16 cellular contexts compared by ENCODE assay signal in the genomic region with DNA sequence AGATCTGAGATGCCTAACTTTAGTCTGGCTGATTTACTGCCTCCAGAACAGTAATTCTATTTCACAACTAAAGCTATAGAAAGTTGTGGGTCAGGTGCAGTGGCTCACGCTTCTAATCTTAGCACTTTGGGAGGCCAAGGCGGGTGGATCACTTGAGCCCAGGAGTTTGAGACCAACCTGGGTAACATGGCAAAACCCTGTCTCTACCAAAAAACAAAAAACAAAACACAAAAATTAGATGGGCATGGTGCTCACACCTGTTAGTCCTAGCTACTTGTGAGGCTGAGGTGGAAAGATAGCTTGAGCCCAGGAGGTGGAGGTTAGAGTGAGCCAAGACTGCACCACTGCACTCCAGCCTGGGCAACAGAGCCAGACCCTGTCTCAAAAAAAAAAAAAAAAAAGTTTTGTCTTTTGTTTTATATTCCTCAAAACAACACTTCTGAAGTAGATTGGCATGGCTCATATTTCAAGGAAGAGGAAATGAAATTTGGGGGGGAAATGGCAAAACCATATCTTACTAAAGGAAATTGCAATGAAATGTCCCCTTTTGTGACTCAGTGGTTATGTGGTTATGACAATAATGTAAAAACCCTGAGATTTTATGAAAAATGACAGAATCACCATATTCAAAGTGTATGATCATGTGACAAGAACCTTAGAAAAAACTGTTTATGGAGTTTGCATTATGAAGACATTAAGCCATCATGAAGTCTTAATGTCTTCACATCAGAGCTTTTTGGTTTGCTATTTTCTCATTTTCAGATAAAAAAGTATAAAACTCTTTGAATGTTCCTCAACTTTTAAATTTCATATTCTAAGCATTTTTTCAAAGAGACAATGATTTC. TPM values are rescaled to one million over a fixed set of nuclear protein-coding genes. Genes with fewer than 3 reads are reported as not detected.
DNase-seq lines count a peak whose midpoint lies in the region; ATAC-seq, FAIRE-seq and TF ChIP-seq lines count a peak whose summit lies in the region.
"Had no signal": no experiment of that assay in that cellular context is flagged by ENCODE, and none has a peak within 500 bp of the region (broad histone marks: within the 10 kb centered on the region; RNA-seq: fewer than 3 reads in every experiment).

No MANE protein-coding gene starts in this region.

- ATAC-seq in K562 = no peak

- H3K9me1 ChIP-seq in K562 (ENCODE audit: control insufficient read depth, insufficient read depth, low read length) = no peaks in the 10 kb centered on the region

- H3K4me1 Mint-ChIP-seq in activated T-cell treated with anti-CD3 and anti-CD28 coated beads, Interleukin-2, amount 50 U/mL, for 24 hours (ENCODE audit: low read depth) = peaks cover 95% of the 10 kb centered on the region
- peaks cover 100% of the 10 kb centered on the region for H3K4me1 Mint-ChIP-seq in stimulated activated naive CD8-positive, alpha-beta T cell treated with anti-CD3 and anti-CD28 coated beads, Interleukin-15, Interleukin-2, amounts not matched to agents 100 ng/mL and 50 ng/mL, for 24 hours (ENCODE audit: low read depth)
- H3K4me1 Mint-ChIP-seq in chondrocyte (ENCODE audit: low read depth) = peaks cover 53% of the 10 kb centered on the region

- no peaks in the 10 kb centered on the region for H3K27me3 ChIP-seq in OCI-LY3 (ENCODE audit: low read depth, low read length)
- H3K27me3 ChIP-seq in K562 (ENCODE audit: control insufficient read depth in 2 of 2, insufficient read depth in 2 of 2, low read length in 2 of 2) = no peaks in the 10 kb centered on the region
- no peaks in the 10 kb centered on the region for H3K27me3 ChIP-seq in brain microvascular endothelial cell (replicated peaks)

- CTCF ChIA-PET in K562 (lab: Yijun Ruan, JAX; ENCODE audit: low intra/inter-chr PET ratio) = no interaction called here

- peak overlapping the region; percentile 90 for H3K4me2 ChIP-seq in OCI-LY3 (ENCODE audit: low read length)
- H3K4me2 ChIP-seq in K562 (ENCODE audit: insufficient read depth, low read length) = no peak overlapping the region

- no TSS peak for BruUV-seq in K562 (replicated peaks; lab: Mats Ljungman, UMichigan)

- WGBS in K562 (ENCODE audit: insufficient coverage, low coverage, missing lambda C conversion rate) = 62% methylated on average over 2 of the region's 2 CpGs

- H2AFZ ChIP-seq in OCI-LY3 (ENCODE audit: low read depth, low read length) (no peak overlapping the region), K562 (ENCODE audit: low read depth, low read length) (no peak overlapping the region)

- no peak for TF ChIP-seq EP300 in K562 (IDR thresholded peaks at IDR 0.05; ENCODE audit: low read length)

- no peak for TF ChIP-seq POLR2A in K562 (conservative IDR thresholded peaks at IDR 0.05)

- H3K36me3 Mint-ChIP-seq in activated T-cell treated with anti-CD3 and anti-CD28 coated beads, Interleukin-2, amount 50 U/mL, for 24 hours (ENCODE audit: low read depth) = peaks cover 75% of the 10 kb centered on the region
- H3K36me3 Mint-ChIP-seq in stimulated activated naive CD8-positive, alpha-beta T cell treated with anti-CD3 and anti-CD28 coated beads, Interleukin-15, Interleukin-2, amounts not matched to agents 100 ng/mL and 50 ng/mL, for 24 hours (ENCODE audit: low read depth) = peaks cover 45% of the 10 kb centered on the region
- H3K36me3 Mint-ChIP-seq in chondrocyte (ENCODE audit: low read depth) = peaks cover 4% of the 10 kb centered on the region

- H3K27ac ChIP-seq in OCI-LY3 (ENCODE audit: low read length) = peak overlapping the region; percentile 99
- H3K27ac ChIP-seq in K562 (ENCODE audit: extremely low read depth, low read depth, low read length) = no peak overlapping the region
- H3K27ac ChIP-seq in brain microvascular endothelial cell = no peak overlapping the region

- TF ChIP-seq CTCF in OCI-LY3 (IDR thresholded peaks at IDR 0.05; ENCODE audit: low read depth, low read length) (no peak), K562 (IDR thresholded peaks at IDR 0.05 in 2 of 3, conservative IDR thresholded peaks at IDR 0.05 in 1 of 3; ENCODE audit: insufficient read depth in 2 of 3, low read depth in 1 of 3, low read length in 3 of 3) (no peak), brain microvascular endothelial cell (IDR thresholded peaks at IDR 0.05; ENCODE audit: low read depth, low read length, missing control alignments) (no peak), chondrocyte (IDR thresholded peaks at IDR 0.05) (no peak)

- H3K27me3 Mint-ChIP-seq in activated T-cell treated with anti-CD3 and anti-CD28 coated beads, Interleukin-2, amount 50 U/mL, for 24 hours = no peaks in the 10 kb centered on the region
- H3K27me3 Mint-ChIP-seq in stimulated activated naive CD8-positive, alpha-beta T cell treated with anti-CD3 and anti-CD28 coated beads, Interleukin-15, Interleukin-2, amounts not matched to agents 100 ng/mL and 50 ng/mL, for 24 hours = no peaks in the 10 kb centered on the region
- no peaks in the 10 kb centered on the region for H3K27me3 Mint-ChIP-seq in chondrocyte (ENCODE audit: low read depth)

- peak overlapping the region; percentile 54 for H3K4me3 Mint-ChIP-seq in activated T-cell treated with anti-CD3 and anti-CD28 coated beads, Interleukin-2, amount 50 U/mL, for 24 hours
- peak overlapping the region; percentile 43 for H3K4me3 Mint-ChIP-seq in stimulated activated naive CD8-positive, alpha-beta T cell treated with anti-CD3 and anti-CD28 coated beads, Interleukin-15, Interleukin-2, amounts not matched to agents 100 ng/mL and 50 ng/mL, for 24 hours
- H3K4me3 Mint-ChIP-seq in chondrocyte (ENCODE audit: unreplicated experiment) = no peak overlapping the region

- H3K9me3 ChIP-seq in OCI-LY3 (ENCODE audit: insufficient read depth, low read length) (no peaks in the 10 kb centered on the region), K562 (replicated peaks; ENCODE audit: control insufficient read depth, insufficient read depth, low read depth, low read length) (no peaks in the 10 kb centered on the region)

- H3K4me3 ChIP-seq in OCI-LY3 (ENCODE audit: low read length) (peak overlapping the region; percentile 69), K562 (no peak overlapping the region), brain microvascular endothelial cell (ENCODE audit: low read depth, low read length) (no peak overlapping the region)

- H3K9me3 Mint-ChIP-seq in activated T-cell treated with anti-CD3 and anti-CD28 coated beads, Interleukin-2, amount 50 U/mL, for 24 hours = peaks cover 6% of the 10 kb centered on the region
- no peaks in the 10 kb centered on the region for H3K9me3 Mint-ChIP-seq in stimulated activated naive CD8-positive, alpha-beta T cell treated with anti-CD3 and anti-CD28 coated beads, Interleukin-15, Interleukin-2, amounts not matched to agents 100 ng/mL and 50 ng/mL, for 24 hours
- H3K9me3 Mint-ChIP-seq in chondrocyte (ENCODE audit: low read depth) = no peaks in the 10 kb centered on the region

- intact Hi-C loops in K562 (cut with micrococcal nuclease) = no loop called here

- POLR2A ChIA-PET in K562 (lab: Yijun Ruan, JAX) = no interaction called here

- in situ Hi-C loops in K562 (cut with MboI) (no loop called here), brain microvascular endothelial cell (cut with HindIII; ENCODE audit: low pct_ligation_motif_present, low sequenced_read_pairs) (no loop called here)

- H3K9ac ChIP-seq in OCI-LY3 (ENCODE audit: low read length) = peak overlapping the region; percentile 71
- H3K9ac ChIP-seq in K562 (ENCODE audit: insufficient read depth in 1 of 2, low read depth in 2 of 2, low read length in 2 of 2) = no peak overlapping the region

- peak overlapping the region; percentile 99 for H3K27ac Mint-ChIP-seq in activated T-cell treated with anti-CD3 and anti-CD28 coated beads, Interleukin-2, amount 50 U/mL, for 24 hours
- H3K27ac Mint-ChIP-seq in stimulated activated naive CD8-positive, alpha-beta T cell treated with anti-CD3 and anti-CD28 coated beads, Interleukin-15, Interleukin-2, amounts not matched to agents 100 ng/mL and 50 ng/mL, for 24 hours = peak overlapping the region; percentile 97
- no peak overlapping the region for H3K27ac Mint-ChIP-seq in chondrocyte (ENCODE audit: unreplicated experiment)

- peaks cover 95% of the 10 kb centered on the region for H3K4me1 ChIP-seq in OCI-LY3 (ENCODE audit: low read length)
- no peaks in the 10 kb centered on the region for H3K4me1 ChIP-seq in K562 (replicated peaks in 1 of 2; ENCODE audit: control insufficient read depth in 2 of 2, insufficient read depth in 2 of 2, low read length in 2 of 2)

- FAIRE-seq in K562 (lab: Jason Lieb, UNC) = no peak
- FAIRE-seq: H54 had no signal

- TF ChIP-seq RAD21 in K562 (CRISPR knock-in tag; conservative IDR thresholded peaks at IDR 0.05 in 1 of 2, IDR thresholded peaks at IDR 0.05 in 1 of 2) = no peak

- H4K20me1 ChIP-seq in OCI-LY3 (ENCODE audit: insufficient read depth, low read length) (peaks cover 57% of the 10 kb centered on the region), K562 (replicated peaks; ENCODE audit: control insufficient read depth, insufficient read depth, low read length) (no peaks in the 10 kb centered on the region)

- DNase-seq in activated T-cell treated with anti-CD3 and anti-CD28 coated beads, Interleukin-2, amount 50 U/mL, for 24 hours = no peak
- no peak for DNase-seq in activated T-cell treated with anti-CD3 and anti-CD28 coated beads for 4 hours
- DNase-seq in K562 (ENCODE audit: extremely low read depth in 1 of 4, low spot score in 3 of 4) = no peak
- no peak for DNase-seq in brain microvascular endothelial cell
- no peak for DNase-seq in chondrocyte (ENCODE audit: low spot score)
- DNase-seq in mucosa of gallbladder (ENCODE audit: low spot score) = no peak
- DNase-seq: ACHN; activated effector memory CD4-positive, alpha-beta T cell treated with Interleukin-2 at 50 U/mL for 16 hours; DMS153; mesenchymal stem cell; NCI-H1105 treated with DMSO at 0.1 percent for 48 hours; NCI-H510A treated with DMSO at 0.1 percent for 48 hours; SHP77 treated with DMSO at 0.1 percent for 48 hours had no signal

- H3K79me2 ChIP-seq in OCI-LY3 (ENCODE audit: low read length) (peaks cover 98% of the 10 kb centered on the region), K562 (ENCODE audit: control insufficient read depth, insufficient read depth, low read length) (no peaks in the 10 kb centered on the region)

- peaks cover 18% of the 10 kb centered on the region for H3K36me3 ChIP-seq in OCI-LY3 (replicated peaks; ENCODE audit: low read depth, low read length)
- no peaks in the 10 kb centered on the region for H3K36me3 ChIP-seq in K562 (ENCODE audit: control insufficient read depth, insufficient read depth, low read length)
- H3K36me3 ChIP-seq in brain microvascular endothelial cell (replicated peaks) = no peaks in the 10 kb centered on the region

RNA-seq across cellular contexts. Expression of a gene that starts 16.2 kb away (rescaled TPM):
- total RNA-seq in K562 (2011; cell fraction: chromatin; rRNA removed; ENCODE audit: low replicate concordance) = 24.0 and 44.9 TPM in 2 replicates
- 8.5 and 10.9 TPM in 2 replicates for total RNA-seq in K562 (2011; cell fraction: nucleolus; rRNA removed)
- 10.9 and 12.6 TPM in 2 replicates for total RNA-seq in K562 (2011; cell fraction: nucleoplasm; rRNA removed)
- total RNA-seq in K562 (2014; rRNA removed) (8.2 and 8.4 TPM in 2 replicates), K562 (2014; rRNA removed; fragmentation: Illumina TruSeq; extraction: Trizol) (6.9 and 13.2 TPM in 2 replicates), K562 (2015; rRNA removed; fragmentation: Illumina TruSeq; extraction: Trizol) (13.5 and 14.9 TPM in 2 replicates), K562 (2021) (8.5 and 10.7 TPM in 2 replicates), chondrocyte (49.4 to 61.2 TPM (median 58.7 TPM) in 3 replicates), mucosa of gallbladder (66.4 TPM)
- polyA plus RNA-seq in K562 (2011; rRNA removed) (7.2 and 7.6 TPM in 2 replicates), K562 (2014; fragmentation: Illumina TruSeq; extraction: Trizol) (6.1 TPM in 2 replicates), K562 (2014; fragmentation: Nextera tagmentation; extraction: Ambion mirVana) (1 to 10 TPM; 1.8 to 2.2 TPM), K562 (2014; rRNA removed) (5.4 and 8.0 TPM in 2 replicates)
- 2.2 and 4.2 TPM in 2 replicates for polyA plus RNA-seq in K562 (2011; cell fraction: cytosol; rRNA removed)
- 5.8 and 7.6 TPM in 2 replicates for polyA plus RNA-seq in K562 (2011; cell fraction: nucleus; rRNA removed)
- 8.7 and 10.5 TPM in 2 replicates for polyA plus RNA-seq in K562 (2012)
- polyA minus RNA-seq in K562 (2011; rRNA and poly(A)+ RNA removed) = 33.5 and 42.5 TPM in 2 replicates
- 7.9 and 8.7 TPM in 2 replicates for polyA minus RNA-seq in K562 (2011; cell fraction: cytosol; rRNA and poly(A)+ RNA removed)
- polyA minus RNA-seq in K562 (2011; cell fraction: nucleus; rRNA and poly(A)+ RNA removed) = 3.4 and 8.0 TPM in 2 replicates

RNA-seq across cellular contexts. Expression of a gene that starts 26.9 kb away (rescaled TPM):
- 92.0 and 106 TPM in 2 replicates for total RNA-seq in K562 (2011; cell fraction: chromatin; rRNA removed; ENCODE audit: low replicate concordance)
- total RNA-seq in K562 (2011; cell fraction: nucleolus; rRNA removed) = 120 and 136 TPM in 2 replicates
- 83.9 and 108 TPM in 2 replicates for total RNA-seq in K562 (2011; cell fraction: nucleoplasm; rRNA removed)
- total RNA-seq in K562 (2014; rRNA removed) = 9.2 and 10.0 TPM in 2 replicates
- 12.4 and 14.5 TPM in 2 replicates for total RNA-seq in K562 (2014; rRNA removed; fragmentation: Illumina TruSeq; extraction: Trizol)
- 13.5 and 14.6 TPM in 2 replicates for total RNA-seq in K562 (2015; rRNA removed; fragmentation: Illumina TruSeq; extraction: Trizol)
- total RNA-seq in K562 (2021) = 20.3 and 21.8 TPM in 2 replicates
- 28.2 and 34.6 TPM in 2 replicates for polyA plus RNA-seq in K562 (2011; rRNA removed)
- polyA plus RNA-seq in K562 (2011; cell fraction: cytosol; rRNA removed) = 9.8 and 15.6 TPM in 2 replicates
- polyA plus RNA-seq in K562 (2011; cell fraction: nucleus; rRNA removed) = 23.2 and 28.9 TPM in 2 replicates
- polyA plus RNA-seq in K562 (2012) = 17.3 and 22.6 TPM in 2 replicates
- 19.5 and 27.8 TPM in 2 replicates for polyA plus RNA-seq in K562 (2014; fragmentation: Illumina TruSeq; extraction: Trizol)
- polyA plus RNA-seq in K562 (2014; fragmentation: Nextera tagmentation; extraction: Ambion mirVana) = 1 to 10 TPM; 3.2 to 3.5 TPM
- polyA plus RNA-seq in K562 (2014; rRNA removed) = 13.7 and 14.4 TPM in 2 replicates
- polyA minus RNA-seq in K562 (2011; rRNA and poly(A)+ RNA removed) = 29.5 and 33.6 TPM in 2 replicates
- polyA minus RNA-seq in K562 (2011; cell fraction: cytosol; rRNA and poly(A)+ RNA removed) = 13.0 and 13.7 TPM in 2 replicates
- polyA minus RNA-seq in K562 (2011; cell fraction: nucleus; rRNA and poly(A)+ RNA removed) = 12.8 and 25.0 TPM in 2 replicates
- total RNA-seq in chondrocyte = 67.0 to 74.6 TPM (median 70.7 TPM) in 3 replicates
- total RNA-seq in mucosa of gallbladder = 39.6 TPM
